10 cellular contexts compared by ENCODE assay signal in the genomic region with DNA sequence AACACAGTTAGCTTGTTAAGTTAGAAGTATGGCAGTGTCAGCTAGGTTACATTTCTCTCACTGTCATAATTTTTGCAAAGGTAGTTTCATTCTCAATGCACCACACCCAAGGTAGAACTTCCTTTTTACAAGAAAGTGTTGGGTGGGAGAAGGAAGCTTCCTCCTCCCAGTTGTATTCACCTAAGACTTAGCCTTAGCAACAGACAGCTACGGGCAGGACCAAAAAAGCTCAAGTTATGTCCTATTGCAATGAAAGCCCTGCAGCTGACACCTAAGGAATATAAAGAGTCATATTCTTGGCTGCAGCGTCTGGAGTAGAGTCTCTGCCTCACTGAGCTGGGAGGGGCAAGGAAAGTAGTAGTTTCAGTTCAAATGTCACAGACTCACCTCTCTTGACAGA. TPM values are rescaled to one million over a fixed set of nuclear protein-coding genes. Genes with fewer than 3 reads are reported as not detected.
DNase-seq lines count a peak whose midpoint lies in the region; ATAC-seq, FAIRE-seq and TF ChIP-seq lines count a peak whose summit lies in the region.
"Had no signal": no experiment of that assay in that cellular context is flagged by ENCODE, and none has a peak within 500 bp of the region (broad histone marks: within the 10 kb centered on the region; RNA-seq: fewer than 3 reads in every experiment).

No MANE protein-coding gene starts in this region.

- intact Hi-C loops in GM12878 (cut with micrococcal nuclease; ENCODE audit: unreplicated experiment): loop anchor here (5.0 kb wide), 1 partner anchor 115 kb away; no protein-coding TSS in a partner anchor

- H3K79me2 ChIP-seq in GM12878 (ENCODE audit: control insufficient read depth, insufficient read depth, low read length): no peaks in the 10 kb centered on the region

- TF ChIP-seq POLR2A in GM12878 (IDR thresholded peaks at IDR 0.05; ENCODE audit: low read depth, low read length): no peak

- H3K4me1 ChIP-seq in GM12878 (ENCODE audit: control insufficient read depth, insufficient read depth, low read length) (peaks cover 15% of the 10 kb centered on the region), BE2C (no peaks in the 10 kb centered on the region)

- ATAC-seq in GM19463 (IDR thresholded peaks at IDR 0.05; ENCODE audit: unreplicated experiment) (peak; percentile 41), HG03175 (IDR thresholded peaks at IDR 0.05; ENCODE audit: unreplicated experiment) (peak; percentile 49), GM12878 (peak; percentile 61)

- no peak overlapping the region for H3K4me3 ChIP-seq in GM12864 (ENCODE audit: low read depth, low read length)
- no peak overlapping the region for H3K4me3 ChIP-seq in GM12878
- H3K4me3 ChIP-seq in BE2C (ENCODE audit: low read depth, low read length): no peak overlapping the region

- no peak overlapping the region for H3K27ac ChIP-seq in GM12878 (ENCODE audit: control insufficient read depth, insufficient read depth)

- H3K9me3 ChIP-seq in GM12878 (replicated peaks; ENCODE audit: control insufficient read depth, insufficient read depth, low read length) (no peaks in the 10 kb centered on the region), BE2C (no peaks in the 10 kb centered on the region)

- TF ChIP-seq RAD21 in GM12878 (IDR thresholded peaks at IDR 0.05; ENCODE audit: insufficient read depth, low read depth, low read length): no peak

- in situ Hi-C loops in GM12878 (cut with MboI): no loop called here

- no peaks in the 10 kb centered on the region for H3K27me3 ChIP-seq in GM12878 (replicated peaks in 1 of 2; ENCODE audit: control insufficient read depth in 2 of 2, insufficient read depth in 2 of 2, low read length in 1 of 2)
- H3K27me3 ChIP-seq in BE2C: no peaks in the 10 kb centered on the region

- H3K9ac ChIP-seq in GM12878 (ENCODE audit: control insufficient read depth, insufficient read depth, low read length): no peak overlapping the region

- H3K36me3 ChIP-seq in GM12878 (ENCODE audit: control insufficient read depth in 2 of 2, insufficient read depth in 2 of 2, low read length in 1 of 2) (no peaks in the 10 kb centered on the region), BE2C (no peaks in the 10 kb centered on the region)

- RAD21 ChIA-PET in GM12878 (lab: Charles Lee; ENCODE audit: unreplicated experiment): interaction anchor here (1.3 to 2.9 kb wide), 7 partner anchors 10 to 114 kb away, joined by 3 to 15 read pairs (median 4); no protein-coding TSS in a partner anchor

- H4K20me1 ChIP-seq in GM12878 (ENCODE audit: control insufficient read depth, insufficient read depth): no peaks in the 10 kb centered on the region

- H3K4me2 ChIP-seq in GM12878 (ENCODE audit: control insufficient read depth, insufficient read depth): no peak overlapping the region

- TF ChIP-seq CTCF in GM12864 (IDR thresholded peaks at IDR 0.05; ENCODE audit: low read depth, low read length, missing control alignments): no peak
- TF ChIP-seq CTCF in GM12878 (IDR thresholded peaks at IDR 0.05 in 2 of 3, conservative IDR thresholded peaks at IDR 0.05 in 1 of 3; ENCODE audit: control insufficient read depth in 2 of 3, extremely low read depth in 1 of 3, insufficient read depth in 1 of 3, low read depth in 3 of 3, low read length in 3 of 3): no peak
- TF ChIP-seq CTCF in BE2C (IDR thresholded peaks at IDR 0.05; ENCODE audit: low read depth, low read length): no peak

- 0% methylated on average over 2 of the region's 2 CpGs for WGBS in GM12878 (ENCODE audit: insufficient coverage, insufficient replicate concordance, low lambda C conversion rate, missing lambda C conversion rate)

- BruUV-seq in GM12878 (replicated peaks; lab: Mats Ljungman, UMichigan): no TSS peak

- no peak for TF ChIP-seq EP300 in GM12878 (IDR thresholded peaks at IDR 0.05; ENCODE audit: borderline replicate concordance in 1 of 2, control insufficient read depth in 1 of 2, low read depth in 2 of 2, low read length in 2 of 2)

- POLR2A ChIA-PET in GM12878 (lab: Charles Lee): no interaction called here

- peak; percentile 59 for FAIRE-seq in GM12878 (lab: Jason Lieb, UNC)

- SMC1A ChIA-PET in GM12878 (lab: Charles Lee; ENCODE audit: uncharacterized antibody, unreplicated experiment): interaction anchor here (0.6 to 3.6 kb wide), 13 partner anchors 11 to 1603 kb away, joined by 3 to 55 read pairs (median 4); partner anchors contain the start of gene ANTXR2

- DNase-seq in GM12864 (ENCODE audit: low read depth): peak; percentile 48
- no peak for DNase-seq in GM12878 (ENCODE audit: low read depth, low spot score)
- no peak for DNase-seq in BE2C
- no peak for DNase-seq in HuH-7 (ENCODE audit: low spot score)
- no peak for DNase-seq in GDM1 (lab: John Stamatoyannopoulos, UW)
- DNase-seq in NCI-H1048 (lab: John Stamatoyannopoulos, UW): no peak
- DNase-seq: activated CD8-positive, alpha-beta memory T cell treated with anti-CD3 and anti-CD28 coated beads for 24 hours; OCI-M1 had no signal

- CTCF ChIA-PET in GM12878 (lab: Yijun Ruan, JAX): interaction anchor here (0.9 to 3.5 kb wide), 8 partner anchors 11 to 1220 kb away, joined by 3 to 41 read pairs (median 6); no protein-coding TSS in a partner anchor

- no peak overlapping the region for H2AFZ ChIP-seq in GM12878 (ENCODE audit: control insufficient read depth, low read depth, low read length)

TF ChIP-seq in GM12878, 131 proteins besides CTCF, POLR2A, EP300 and RAD21:
- TF ChIP-seq TARDBP (IDR thresholded peaks at IDR 0.05; ENCODE audit: borderline replicate concordance) (no peak), ETV6 (conservative IDR thresholded peaks at IDR 0.05 in 1 of 2, IDR thresholded peaks at IDR 0.05 in 1 of 2; ENCODE audit: borderline replicate concordance in 1 of 2, low read depth in 1 of 2) (peak in 1 of 2 experiments; percentile 35; a peak in 1 of 4 replicates)

RNA-seq across cellular contexts. Expression of gene PRDM8, which starts 25.1 kb away (rescaled TPM):
- total RNA-seq in GM12878 (2013; cell fraction: nucleolus; rRNA removed): 0.19 and 0.71 TPM in 2 replicates
- total RNA-seq in GM12878 (2014; rRNA removed) (0.38 and 0.68 TPM in 2 replicates), GM12878 (2014; rRNA removed; fragmentation: Illumina TruSeq; extraction: Trizol) (0.32 and 0.67 TPM in 2 replicates), GM12878 (2021) (1.5 and 1.6 TPM in 2 replicates)
- polyA plus RNA-seq in GM12878 (2011; ENCODE audit: low read depth): not detected
- polyA plus RNA-seq in GM12878 (2011; rRNA removed) (0.11 and 0.13 TPM in 2 replicates), GM12878 (2014; fragmentation: Illumina TruSeq; extraction: Trizol) (0.50 and 2.1 TPM in 2 replicates), GM12878 (2014; fragmentation: Nextera tagmentation; extraction: Ambion mirVana) (under 1 TPM; 0.18 to 0.29 TPM), GM12878 (2014; rRNA removed) (1.0 and 1.6 TPM in 2 replicates), GM12878 (2016; fragmentation: Nextera tagmentation; extraction: Ambion mirVana) (under 1 TPM; 0.09 to 0.29 TPM)
- 0.07 and 0.21 TPM in 2 replicates for polyA plus RNA-seq in GM12878 (2011; cell fraction: cytosol; rRNA removed)
- 0.35 and 0.39 TPM in 2 replicates for polyA plus RNA-seq in GM12878 (2011; cell fraction: nucleus; rRNA removed)
- polyA plus RNA-seq in GM12878 (2012): 0.15 TPM in 1 of 2 replicates, not detected in the other
- polyA minus RNA-seq in GM12878 (2011; rRNA and poly(A)+ RNA removed): not detected in 2 replicates
- not detected in 2 replicates for polyA minus RNA-seq in GM12878 (2011; cell fraction: cytosol; rRNA and poly(A)+ RNA removed)
- 0.12 TPM in 1 of 2 replicates, not detected in the other for polyA minus RNA-seq in GM12878 (2011; cell fraction: nucleus; rRNA and poly(A)+ RNA removed)
- 25.6 TPM for polyA plus RNA-seq in BE2C (2012; ENCODE audit: insufficient read depth, insufficient read length, low read depth)
